27 cellular contexts compared by ENCODE assay signal in genomic region chr6:135950709-135951108, GRCh38.
"Had no signal": no experiment of that assay in that cellular context is flagged by ENCODE, and none has a peak within 500 bp of the region (broad histone marks: within the 10 kb centered on the region; RNA-seq: fewer than 3 reads in every experiment).

No MANE protein-coding gene starts in this region.

- H3K4me3 Mint-ChIP-seq: naive thymus-derived CD4-positive, alpha-beta T cell; natural killer cell; nephron; neural crest cell; stimulated activated effector memory CD8-positive, alpha-beta T cell treated with anti-CD3 and anti-CD28 coated beads, Interleukin-12 subunit alpha, Interleukin-12 subunit beta, amount 100 ng/mL, for 72 hours; stimulated activated naive B cell treated with anti-CD40 and anti-IgM and Interleukin-4, amounts not matched to agents 10 μg/mL and 1 μg/mL and 100 μg/mL, for 72 hours; stimulated activated naive CD8-positive, alpha-beta T cell treated with anti-CD3 and anti-CD28 coated beads, Interleukin-15, Interleukin-2, amounts not matched to agents 100 ng/mL and 50 ng/mL, for 24 hours; type B pancreatic cell had no signal

- H3K36me3 ChIP-seq: neutrophil, pancreas, prostate gland, right lobe of liver, sigmoid colon, stomach, suprapubic skin, tibial artery, transverse colon, upper lobe of right lung, uterus had no signal

- H3K4me1 ChIP-seq: pancreas, prostate gland, right lobe of liver, sigmoid colon, suprapubic skin, testis, tibial artery, transverse colon, upper lobe of right lung, uterus had no signal

- H3K27me3 Mint-ChIP-seq: naive thymus-derived CD4-positive, alpha-beta T cell; stimulated activated naive B cell treated with anti-CD40 and anti-IgM and Interleukin-4, amounts not matched to agents 10 μg/mL and 1 μg/mL and 100 μg/mL, for 72 hours; stimulated activated naive CD8-positive, alpha-beta T cell treated with anti-CD3 and anti-CD28 coated beads, Interleukin-15, Interleukin-2, amounts not matched to agents 100 ng/mL and 50 ng/mL, for 24 hours; type B pancreatic cell had no signal

- H3K4me1 Mint-ChIP-seq: naive thymus-derived CD4-positive, alpha-beta T cell; natural killer cell; nephron; neural crest cell; stimulated activated effector memory CD8-positive, alpha-beta T cell treated with anti-CD3 and anti-CD28 coated beads, Interleukin-12 subunit alpha, Interleukin-12 subunit beta, amount 100 ng/mL, for 72 hours had no signal

- H3K27me3 ChIP-seq: neutrophil, pancreas, right lobe of liver, sigmoid colon, stomach, suprapubic skin, testis, tibial artery, transverse colon, upper lobe of right lung, uterus had no signal

- DNase-seq: naive thymus-derived CD4-positive, alpha-beta T cell; natural killer cell; pancreas; right cardiac atrium; right lobe of liver; sigmoid colon; small intestine; stimulated activated CD4-positive, alpha-beta T cell treated with anti-CD3 and anti-CD28 coated beads, Interleukin-15, amount 100 ng/mL, for 24 hours; stimulated activated CD4-positive, alpha-beta T cell treated with anti-CD3 and anti-CD28 coated beads, Interleukin-2, amount 100 ng/mL, for 24 hours; stimulated activated CD4-positive, alpha-beta T cell treated with anti-CD3 and anti-CD28 coated beads, Interleukin-2, amount 100 ng/mL, for 48 hours; stimulated activated CD4-positive, alpha-beta T cell treated with anti-CD3 and anti-CD28 coated beads, Interleukin-4, amount 100 ng/mL, for 24 hours; stimulated activated naive B cell treated with anti-CD40 and anti-IgM and Interleukin-4, amounts not matched to agents 10 μg/mL and 1 μg/mL and 100 μg/mL, for 72 hours; stimulated activated naive CD4-positive, alpha-beta T cell treated with Interleukin-2 at 50 U/mL for 16 hours; stomach; testis; tibial artery; transverse colon; upper lobe of right lung; uterus had no signal

- H3K27ac ChIP-seq: neutrophil, pancreas, prostate gland, right lobe of liver, sigmoid colon, stomach, suprapubic skin, testis, tibial artery, transverse colon, upper lobe of right lung, uterus had no signal

- H3K9me3 ChIP-seq: neutrophil, pancreas, prostate gland, right lobe of liver, sigmoid colon, stomach, suprapubic skin, testis, tibial artery, transverse colon, upper lobe of right lung, uterus had no signal

- H3K4me3 ChIP-seq: pancreas, prostate gland, right lobe of liver, sigmoid colon, stomach, suprapubic skin, testis, tibial artery, transverse colon, upper lobe of right lung, uterus had no signal

- H3K27ac Mint-ChIP-seq: naive thymus-derived CD4-positive, alpha-beta T cell; natural killer cell; nephron; stimulated activated effector memory CD8-positive, alpha-beta T cell treated with anti-CD3 and anti-CD28 coated beads, Interleukin-12 subunit alpha, Interleukin-12 subunit beta, amount 100 ng/mL, for 72 hours; stimulated activated naive B cell treated with anti-CD40 and anti-IgM and Interleukin-4, amounts not matched to agents 10 μg/mL and 1 μg/mL and 100 μg/mL, for 72 hours; stimulated activated naive CD8-positive, alpha-beta T cell treated with anti-CD3 and anti-CD28 coated beads, Interleukin-15, Interleukin-2, amounts not matched to agents 100 ng/mL and 50 ng/mL, for 24 hours; type B pancreatic cell had no signal

- ATAC-seq: naive thymus-derived CD4-positive, alpha-beta T cell; natural killer cell; pancreas; right cardiac atrium; right lobe of liver; stimulated activated effector memory CD8-positive, alpha-beta T cell treated with anti-CD3 and anti-CD28 coated beads, Interleukin-12 subunit alpha, Interleukin-12 subunit beta, amount 100 ng/mL, for 72 hours; upper lobe of right lung had no signal

- H3K36me3 Mint-ChIP-seq: natural killer cell; stimulated activated effector memory CD8-positive, alpha-beta T cell treated with anti-CD3 and anti-CD28 coated beads, Interleukin-12 subunit alpha, Interleukin-12 subunit beta, amount 100 ng/mL, for 72 hours; type B pancreatic cell had no signal
